Comparison of ENCODE assay signal across 26 cellular contexts in genomic region chrX:16418650-16419049, GRCh38.
"Had no signal": no experiment of that assay in that cellular context is flagged by ENCODE, and none has a peak within 500 bp of the region (broad histone marks: within the 10 kb centered on the region; RNA-seq: fewer than 3 reads in every experiment).

No MANE protein-coding gene starts in this region.

- H3K9me3 ChIP-seq: left lung, lower lobe of right lung, pancreas, prostate gland, suprapubic skin, thoracic aorta, upper lobe of right lung, uterus had no signal

- H3K36me3 ChIP-seq: left lung, lower lobe of right lung, pancreas, prostate gland, spleen, suprapubic skin, thoracic aorta, tibial artery, upper lobe of right lung, uterus had no signal

- DNase-seq: immature natural killer cell; kidney; left colon; left lung; lower lobe of right lung; mammary epithelial cell; mesenchymal stem cell; naive thymus-derived CD8-positive, alpha-beta T cell; nucleus accumbens; pancreas; posterior cingulate gyrus; retina; right cardiac atrium; small intestine; spleen; stimulated activated CD4-positive, alpha-beta T cell treated with anti-CD3 and anti-CD28 coated beads, Interleukin-4, amount 100 ng/mL, for 24 hours; stimulated activated naive CD4-positive, alpha-beta T cell; tibial artery; trophoblast cell; upper lobe of right lung; uterus had no signal

- H3K4me3 ChIP-seq: left lung, lower lobe of right lung, pancreas, prostate gland, spleen, suprapubic skin, thoracic aorta, tibial artery, upper lobe of right lung, uterus had no signal

- H3K27me3 ChIP-seq: left lung, suprapubic skin, tibial artery, upper lobe of right lung had no signal

- H3K27ac ChIP-seq: left lung, lower lobe of right lung, pancreas, prostate gland, spleen, suprapubic skin, thoracic aorta, tibial artery, upper lobe of right lung, uterus had no signal

- H3K4me1 ChIP-seq: left lung, lower lobe of right lung, pancreas, prostate gland, spleen, suprapubic skin, tibial artery, upper lobe of right lung, uterus had no signal

- ATAC-seq: left colon; left lung; lower lobe of right lung; naive thymus-derived CD8-positive, alpha-beta T cell; pancreas; right cardiac atrium; sciatic nerve; stimulated activated effector memory CD8-positive, alpha-beta T cell treated with anti-CD3 and anti-CD28 coated beads, Interleukin-12 subunit alpha, Interleukin-12 subunit beta, amount 100 ng/mL, for 72 hours; upper lobe of right lung had no signal
